ENCODE assay signal across 19 cellular contexts in genomic region chr14:32414808-32415255, GRCh38.
A peak's percentile ranks its signal among the peaks of the same experiment; 100 is the strongest.
DNase-seq lines count a peak whose midpoint lies in the region; ATAC-seq, FAIRE-seq and TF ChIP-seq lines count a peak whose summit lies in the region.
"Had no signal": no experiment of that assay in that cellular context is flagged by ENCODE, and none has a peak within 500 bp of the region (broad histone marks: within the 10 kb centered on the region; RNA-seq: fewer than 3 reads in every experiment).

No MANE protein-coding gene starts in this region.

- DNase-seq in NCI-H82 (lab: John Stamatoyannopoulos, UW) (peak; percentile 13), NCI-H82 treated with DMSO at 0.1 percent for 48 hours (lab: John Stamatoyannopoulos, UW; ENCODE audit: unreplicated experiment) (no peak), PC-3 (no peak), dedifferentiated amniotic fluid mesenchymal stem cell (ENCODE audit: extremely low spot score) (peak; percentile 59), mesenchymal stem cell (peak; percentile 24), HTR-8/SVneo (ENCODE audit: insufficient read length, low spot score) (no peak)
- DNase-seq: activated CD8-positive, alpha-beta T cell treated with anti-CD3 and anti-CD28 coated beads for 36 hours; activated T-cell treated with anti-CD3 and anti-CD28 coated beads, Interleukin-2, amount 50 U/mL, for 48 hours; CD4-positive, CD25-positive, alpha-beta regulatory T cell; central memory CD4-positive, alpha-beta T cell; endodermal cell; mesendoderm; NCI-H146; NCI-H510A treated with DMSO at 0.1 percent for 48 hours; psoas muscle; SW 1271 had no signal

- H3K18ac ChIP-seq in mesenchymal stem cell (ENCODE audit: low read depth in 1 of 2, low read length in 2 of 2), result no peak overlapping the region

- no peak overlapping the region for H3K23ac ChIP-seq in mesenchymal stem cell (ENCODE audit: low read length in 2 of 2)

- no peak overlapping the region for H2AFZ ChIP-seq in PC-3 (ENCODE audit: low read length)
- H2AFZ ChIP-seq in mesenchymal stem cell (ENCODE audit: low read depth, low read length), result no peak overlapping the region

- H3K4me3 ChIP-seq in PC-3 (ENCODE audit: low read length) (peak overlapping the region; percentile 5; the same call in 1 of the 2 replicates), mesenchymal stem cell (ENCODE audit: insufficient read depth in 1 of 2, low read depth in 1 of 2, low read length in 2 of 2) (no peak overlapping the region)
- H3K4me3 ChIP-seq: psoas muscle had no signal

- 88% methylated on average over 2 of the region's 3 CpGs for whole genome bisulfite sequencing in mesenchymal stem cell

- no TSS peak for BruUV-seq in PC-3 (replicated peaks; lab: Mats Ljungman, UMichigan)

- no peaks in the 10 kb centered on the region for H4K20me1 ChIP-seq in PC-3 (ENCODE audit: low read length)

- H3K14ac ChIP-seq in mesenchymal stem cell (ENCODE audit: low read length in 2 of 2), result no peak overlapping the region

- no peak overlapping the region for H2BK5ac ChIP-seq in mesenchymal stem cell (ENCODE audit: low read depth, low read length, poor library complexity, severe bottlenecking)

- no peak overlapping the region for H3K4ac ChIP-seq in mesenchymal stem cell (ENCODE audit: low read depth in 1 of 2, low read length in 2 of 2)

- peak overlapping the region; percentile 64 for H3K4me2 ChIP-seq in PC-3 (ENCODE audit: low read length)
- H3K4me2 ChIP-seq in mesenchymal stem cell (ENCODE audit: low read length, poor library complexity, severe bottlenecking), result no peak overlapping the region

- no peak for TF ChIP-seq CTCF in PC-3 (conservative IDR thresholded peaks at IDR 0.05; ENCODE audit: low read depth, low read length)

- no peaks in the 10 kb centered on the region for H3K79me2 ChIP-seq in PC-3 (ENCODE audit: low read length)

- POLR2A ChIA-PET in PC-3 (lab: Charles Lee; ENCODE audit: unreplicated experiment), result interaction anchor here (0.7 kb wide), 1 partner anchor 962 kb away, joined by 3 read pairs; no protein-coding TSS in a partner anchor

- H3K27ac ChIP-seq in PC-3 (ENCODE audit: low read length) (peak overlapping the region; percentile 60), mesenchymal stem cell (ENCODE audit: low read length, poor library complexity, severe bottlenecking) (no peak overlapping the region)
- H3K27ac ChIP-seq: psoas muscle had no signal

- no peaks in the 10 kb centered on the region for H3K9me2 ChIP-seq in PC-3 (replicated peaks; ENCODE audit: low read length)

- H2BK120ac ChIP-seq in mesenchymal stem cell (ENCODE audit: low read depth, low read length), result no peak overlapping the region

- no peak for FAIRE-seq in HTR-8/SVneo (lab: Jason Lieb, UNC)

- no peak overlapping the region for H2AK5ac ChIP-seq in mesenchymal stem cell (ENCODE audit: low read length, severe bottlenecking)

- H2BK15ac ChIP-seq in mesenchymal stem cell (ENCODE audit: low read depth, poor library complexity, severe bottlenecking), result no peak overlapping the region

- intact Hi-C loops in PC-3 (cut with micrococcal nuclease), result loop anchor here (5.0 kb wide), 1 partner anchor 52 kb away; no protein-coding TSS in a partner anchor

- no peaks in the 10 kb centered on the region for H3K79me1 ChIP-seq in mesenchymal stem cell (replicated peaks; ENCODE audit: low read length, poor library complexity, severe bottlenecking)

- H3K4me1 ChIP-seq in PC-3 (ENCODE audit: insufficient read depth, low read length) (peaks cover 48% of the 10 kb centered on the region), mesenchymal stem cell (ENCODE audit: control insufficient read depth, insufficient read depth, low read depth, low read length) (no peaks in the 10 kb centered on the region)

- CTCF ChIA-PET in PC-3 (lab: Charles Lee), result interaction anchor here (0.6 kb wide), 1 partner anchor 29 kb away, joined by 9 read pairs; no protein-coding TSS in a partner anchor

- H3F3A ChIP-seq in PC-3 (ENCODE audit: low read length, unreplicated experiment), result no peaks in the 10 kb centered on the region

- no peaks in the 10 kb centered on the region for H3K36me3 ChIP-seq in PC-3 (ENCODE audit: low read depth, low read length)
- H3K36me3 ChIP-seq in mesenchymal stem cell (ENCODE audit: control insufficient read depth in 1 of 2, insufficient read depth in 2 of 2, low read depth in 1 of 2, low read length in 2 of 2), result no peaks in the 10 kb centered on the region

- ATAC-seq in PC-3 (no peak), HG03045 (IDR thresholded peaks at IDR 0.05; ENCODE audit: unreplicated experiment) (no peak), HG02588 (IDR thresholded peaks at IDR 0.05; ENCODE audit: unreplicated experiment) (no peak)
- ATAC-seq: activated CD8-positive, alpha-beta T cell treated with anti-CD3 and anti-CD28 coated beads for 36 hours; Panc1; psoas muscle had no signal

- H3K9me3 ChIP-seq in PC-3 (ENCODE audit: low read length) (no peaks in the 10 kb centered on the region), mesenchymal stem cell (ENCODE audit: control insufficient read depth, low read length) (no peaks in the 10 kb centered on the region)
- H3K9me3 ChIP-seq: psoas muscle had no signal

- no peak overlapping the region for H3K9ac ChIP-seq in PC-3 (ENCODE audit: low read length)
- no peak overlapping the region for H3K9ac ChIP-seq in mesenchymal stem cell (ENCODE audit: low read length)

- H4K8ac ChIP-seq in mesenchymal stem cell (ENCODE audit: low read length), result no peak overlapping the region

- H3K27me3 ChIP-seq in PC-3 (ENCODE audit: low read length), result no peaks in the 10 kb centered on the region
- H3K27me3 ChIP-seq in mesenchymal stem cell (ENCODE audit: control insufficient read depth in 1 of 2, insufficient read depth in 1 of 2, low read length in 2 of 2), result peaks cover 0 to 6% of the 10 kb centered on the region in 2 experiments

- H2BK12ac ChIP-seq in mesenchymal stem cell (ENCODE audit: low read length in 2 of 2), result no peak overlapping the region

- H4K91ac ChIP-seq in mesenchymal stem cell (ENCODE audit: low read length), result no peak overlapping the region

Comparison
In these comparisons a context has a peak if more than half of its experiments do, and no peak if none do; other contexts are left out.
1. DNase-seq: peak in NCI-H82 (single experiment), dedifferentiated amniotic fluid mesenchymal stem cell (single experiment) and mesenchymal stem cell (single experiment); none in NCI-H82 treated with DMSO at 0.1 percent for 48 hours (single experiment), PC-3 (single experiment) and HTR-8/SVneo (single experiment).